In the genomic region with DNA sequence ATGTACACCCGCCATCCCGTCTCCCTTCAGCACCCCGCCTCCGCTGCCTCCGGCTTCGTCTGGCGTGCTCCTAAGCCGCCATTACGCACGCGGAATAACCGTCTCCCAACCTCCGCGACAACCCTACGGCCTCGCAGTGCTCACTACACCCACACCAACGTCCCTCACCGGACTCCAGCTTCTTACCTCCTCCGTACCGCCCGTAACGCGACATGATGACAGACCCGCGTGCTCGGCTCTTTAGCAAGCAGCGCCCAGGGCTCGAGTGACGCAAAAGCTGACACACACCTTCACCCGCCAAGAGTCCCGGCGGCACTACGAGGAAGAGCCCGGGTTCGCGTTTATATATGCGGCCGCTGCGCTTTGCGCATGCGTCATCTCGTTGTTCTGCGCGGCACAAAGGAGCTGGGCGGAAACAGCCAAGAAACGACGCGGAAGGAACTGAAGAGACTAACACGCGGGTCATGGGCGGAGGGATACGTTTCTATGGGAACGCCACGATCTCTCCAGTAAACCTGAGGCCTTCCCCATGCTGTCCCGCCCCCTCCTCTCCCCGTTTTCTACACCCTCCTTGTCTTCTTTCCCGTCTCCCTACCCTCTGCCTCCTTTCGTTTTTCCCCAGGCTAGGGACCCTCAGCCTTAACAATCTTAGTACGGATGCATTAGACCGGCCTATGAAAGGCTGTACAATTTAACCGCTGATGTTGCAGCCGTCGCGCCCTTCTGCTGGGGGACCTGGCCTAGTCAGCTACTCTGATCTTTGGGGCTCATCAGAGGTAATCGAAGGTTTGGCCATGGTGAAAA, we compare ENCODE assay signal across 8 cellular contexts. TPM values are rescaled to one million over a fixed set of nuclear protein-coding genes. Genes with fewer than 3 reads are reported as not detected.
DNase-seq lines count a peak whose midpoint lies in the region; ATAC-seq, FAIRE-seq and TF ChIP-seq lines count a peak whose summit lies in the region.

A gene (minus strand): TSS at position 319 of the 804 bp plus-strand sequence. CDS start 105 bp downstream, at position 214.

- peak in 1 of 4 donors; percentile 95 for TF ChIP-seq EP300 in upper lobe of left lung (IDR thresholded peaks at IDR 0.05)

- H3K4me1 ChIP-seq in heart right ventricle (peaks cover 8 to 58% (median 41%) of the 10 kb centered on the region in 9 donors), upper lobe of left lung (peaks cover 28 to 41% (median 32%) of the 10 kb centered on the region in 4 donors)

- ATAC-seq in HG02852 (IDR thresholded peaks at IDR 0.05; ENCODE audit: unreplicated experiment) (peak; percentile 76), heart right ventricle (peak; percentile 91 to 97 (median 94)), upper lobe of left lung (ENCODE audit: low FRiP score in 2 of 2) (peak; percentile 96 to 97)

- H3K27me3 ChIP-seq in heart right ventricle (no peaks in the 10 kb centered on the region), upper lobe of left lung (no peaks in the 10 kb centered on the region)

- H3K36me3 ChIP-seq in heart right ventricle (peaks cover 0 to 39% (median 28%) of the 10 kb centered on the region in 9 donors), upper lobe of left lung (peaks cover 28 to 35% (median 31%) of the 10 kb centered on the region in 4 donors)

- 0 to 1% methylated on average over 65 of the region's 65 CpGs for WGBS in heart right ventricle, 2 donors
- 1 to 2% methylated on average over 32 to 65 of the region's 65 CpGs for WGBS in upper lobe of left lung, 2 donors

- H3K9me3 ChIP-seq in heart right ventricle (no peaks in the 10 kb centered on the region), upper lobe of left lung (no peaks in the 10 kb centered on the region)

- peak; percentile 99 for FAIRE-seq in GM12892 (lab: Jason Lieb, UNC)

- DNase-seq in GM12892 (ENCODE audit: insufficient read length) (peak; percentile 86), NCI-H146 treated with DMSO at 0.1 percent for 48 hours (lab: John Stamatoyannopoulos, UW; ENCODE audit: unreplicated experiment) (peak; percentile 97), amniotic epithelial cell (ENCODE audit: low read depth) (peak; percentile 99), heart right ventricle (peak; percentile 97 to 98), posterior cingulate gyrus (peak; percentile 92 to 99 (median 96)), upper lobe of left lung (peak; percentile 96 to 98)

- peak within 1 kb of the TSS; percentile 64 to 94 (median 85) for H3K4me3 ChIP-seq in heart right ventricle
- peak within 1 kb of the TSS; percentile 76 to 94 (median 89) for H3K4me3 ChIP-seq in upper lobe of left lung

- H3K27ac ChIP-seq in heart right ventricle (peak within 1 kb of the TSS; percentile 90 to 100 (median 98)), upper lobe of left lung (peak within 1 kb of the TSS; percentile 97 to 100 (median 100))

- TF ChIP-seq POLR2A in GM12892 (IDR thresholded peaks at IDR 0.05; ENCODE audit: low read depth, low read length) (peak; percentile 100), upper lobe of left lung (IDR thresholded peaks at IDR 0.05) (peak; percentile 98 to 100 (median 100))

- intact Hi-C loops in T-helper 1 cell treated with Interleukin-12 subunit alpha and Interleukin-12 subunit beta and Interleukin-4 antibody, amounts not matched to agents 30 ng/mL and 1 ng/mL, for 36 hours (cut with micrococcal nuclease), result loop anchor here (1.0 to 10.0 kb wide), 13 partner anchors 12 to 1666 kb away; a partner anchor contains a TSS
- intact Hi-C loops in heart right ventricle (cut with DNase I) (loop anchor here in 1 of 10 donors (2.0 kb wide), 1 partner anchor 148 kb away; a partner anchor contains a TSS), posterior cingulate gyrus (cut with DNase I) (loop anchor here (1.0 to 2.0 kb wide), 2 partner anchors 27 to 148 kb away; a partner anchor contains a TSS)

- TF ChIP-seq CTCF in heart right ventricle (IDR thresholded peaks at IDR 0.05), result no peak
- TF ChIP-seq CTCF in upper lobe of left lung (IDR thresholded peaks at IDR 0.05), result peak in 1 of 6 experiments; percentile 51

RNA-seq across cellular contexts. Expression of the gene that starts here (rescaled TPM):
- 274 TPM for polyA plus RNA-seq in GM12892 (2012; ENCODE audit: missing spikeins)
- 257 and 272 TPM in 2 replicates for total RNA-seq in T-helper 1 cell treated with Interleukin-12 subunit alpha and Interleukin-12 subunit beta and Interleukin-4 antibody, amounts not matched to agents 30 ng/mL and 1 ng/mL, for 36 hours
- total RNA-seq in heart right ventricle, result 10 to 100 TPM; 33.2 to 76.8 (median 47.2) TPM
- polyA plus RNA-seq in heart right ventricle, result 10 to 100 TPM; 74.7 to 98.8 TPM
- 100 to 1,000 TPM in 4 of 6 donors, 10 to 100 TPM in 2; 44.2 to 260 (median 121) TPM for total RNA-seq in upper lobe of left lung

Comparison
In these comparisons a context has a peak if more than half of its experiments do, and no peak if none do; other contexts are left out.
1. Peak in every context shown above with its lines: DNase-seq, ATAC-seq, H3K4me3 ChIP-seq and H3K27ac ChIP-seq.